Comparison of ENCODE assay signal across 9 cellular contexts in genomic region chr2:172806426-172807008, GRCh38.
A peak's percentile ranks its signal among the peaks of the same experiment; 100 is the strongest.
DNase-seq lines count a peak whose midpoint lies in the region; ATAC-seq, FAIRE-seq and TF ChIP-seq lines count a peak whose summit lies in the region.
"Had no signal": no experiment of that assay in that cellular context is flagged by ENCODE, and none has a peak within 500 bp of the region (broad histone marks: within the 10 kb centered on the region; RNA-seq: fewer than 3 reads in every experiment).

No MANE protein-coding gene starts in this region.

- H3K27me3 ChIP-seq in KMS-11 (ENCODE audit: insufficient read depth, low read depth) (no peaks in the 10 kb centered on the region), PC-9 (ENCODE audit: insufficient read depth, low read depth) (no peaks in the 10 kb centered on the region)

- DNase-seq in DMS114 treated with DMSO at 0.1 percent for 48 hours (lab: John Stamatoyannopoulos, UW; ENCODE audit: unreplicated experiment) (peak; percentile 11), PC-9 (peak; percentile 23 to 68), middle frontal gyrus (ENCODE audit: extremely low spot score, low spot score) (peak; percentile 66)
- DNase-seq: naive B cell had no signal

- BruUV-seq in PC-9 (replicated peaks; lab: Mats Ljungman, UMichigan) = no TSS peak

- peaks cover 8% of the 10 kb centered on the region for H3K4me1 ChIP-seq in KMS-11 (ENCODE audit: low read depth, poor library complexity, severe bottlenecking)
- H3K4me1 ChIP-seq in PC-9 (replicated peaks; ENCODE audit: insufficient read depth) = no peaks in the 10 kb centered on the region

- CTCF ChIA-PET in PC-9 (lab: Charles Lee) = interaction anchor here (0.5 to 1.7 kb wide), 7 partner anchors 9 to 136 kb away, joined by 3 to 16 read pairs (median 4); no protein-coding TSS in a partner anchor

- no peaks in the 10 kb centered on the region for H3F3A ChIP-seq in PC-9 (ENCODE audit: insufficient read depth, low read depth)

- peaks cover 9% of the 10 kb centered on the region; the same call in 1 of the 2 replicates for H3K9me3 ChIP-seq in PC-9 (ENCODE audit: insufficient read depth, low read depth)

- no peaks in the 10 kb centered on the region for H3K36me3 ChIP-seq in KMS-11 (ENCODE audit: insufficient read depth)
- H3K36me3 ChIP-seq in PC-9 (ENCODE audit: low read depth) = no peaks in the 10 kb centered on the region

- H3K79me2 ChIP-seq in KMS-11 (ENCODE audit: insufficient read depth, low read depth) = no peaks in the 10 kb centered on the region
- no peaks in the 10 kb centered on the region for H3K79me2 ChIP-seq in PC-9 (ENCODE audit: low read depth)

- H3K4me2 ChIP-seq in KMS-11 (no peak overlapping the region), PC-9 (no peak overlapping the region)

- no peaks in the 10 kb centered on the region for H4K20me1 ChIP-seq in KMS-11 (ENCODE audit: insufficient read depth)
- no peaks in the 10 kb centered on the region for H4K20me1 ChIP-seq in PC-9 (ENCODE audit: insufficient read depth)

- H3K9ac ChIP-seq in KMS-11 = no peak overlapping the region

- H3K4me3 ChIP-seq in KMS-11 (IDR thresholded peaks at IDR 0.05; ENCODE audit: insufficient read depth, low read depth, low read length) (no peak overlapping the region), PC-9 (no peak overlapping the region)

- no peaks in the 10 kb centered on the region for H3K9me2 ChIP-seq in PC-9 (ENCODE audit: insufficient read depth)

- intact Hi-C loops in PC-9 (cut with micrococcal nuclease; ENCODE audit: unreplicated experiment) = loop anchor here (1.0 to 5.0 kb wide), 9 partner anchors 126 to 1740 kb away; no protein-coding TSS in a partner anchor

- TF ChIP-seq CTCF in KMS-11 (conservative IDR thresholded peaks at IDR 0.05; ENCODE audit: low read depth, low read length) (peak; percentile 86), PC-9 (conservative IDR thresholded peaks at IDR 0.05) (peak; percentile 100)

- H2AFZ ChIP-seq in KMS-11 (ENCODE audit: low read depth) (peak overlapping the region; percentile 31), PC-9 (peak overlapping the region; percentile 42; the same call in 1 of the 2 replicates)

- peak; percentile 84 for FAIRE-seq in endometrium (lab: Jason Lieb, UNC)

- no peak overlapping the region for H3K27ac ChIP-seq in KMS-11
- H3K27ac ChIP-seq in PC-9 = no peak overlapping the region

- ATAC-seq in GM21825 (IDR thresholded peaks at IDR 0.05; ENCODE audit: unreplicated experiment) = no peak
- no peak for ATAC-seq in GM19467 (IDR thresholded peaks at IDR 0.05; ENCODE audit: unreplicated experiment)
- ATAC-seq in HG02970 (IDR thresholded peaks at IDR 0.05; ENCODE audit: low FRiP score, unreplicated experiment) = no peak

- POLR2A ChIA-PET in PC-9 (lab: Charles Lee; ENCODE audit: unreplicated experiment) = no interaction called here

Comparison
In these comparisons a context has a peak if more than half of its experiments do, and no peak if none do; other contexts are left out.
1. DNase-seq: peak in every context shown above with its lines; median percentile 66 in middle frontal gyrus; 46 in PC-9; 11 in DMS114 treated with DMSO at 0.1 percent for 48 hours.